8 cellular contexts compared by ENCODE assay signal in the genomic region with DNA sequence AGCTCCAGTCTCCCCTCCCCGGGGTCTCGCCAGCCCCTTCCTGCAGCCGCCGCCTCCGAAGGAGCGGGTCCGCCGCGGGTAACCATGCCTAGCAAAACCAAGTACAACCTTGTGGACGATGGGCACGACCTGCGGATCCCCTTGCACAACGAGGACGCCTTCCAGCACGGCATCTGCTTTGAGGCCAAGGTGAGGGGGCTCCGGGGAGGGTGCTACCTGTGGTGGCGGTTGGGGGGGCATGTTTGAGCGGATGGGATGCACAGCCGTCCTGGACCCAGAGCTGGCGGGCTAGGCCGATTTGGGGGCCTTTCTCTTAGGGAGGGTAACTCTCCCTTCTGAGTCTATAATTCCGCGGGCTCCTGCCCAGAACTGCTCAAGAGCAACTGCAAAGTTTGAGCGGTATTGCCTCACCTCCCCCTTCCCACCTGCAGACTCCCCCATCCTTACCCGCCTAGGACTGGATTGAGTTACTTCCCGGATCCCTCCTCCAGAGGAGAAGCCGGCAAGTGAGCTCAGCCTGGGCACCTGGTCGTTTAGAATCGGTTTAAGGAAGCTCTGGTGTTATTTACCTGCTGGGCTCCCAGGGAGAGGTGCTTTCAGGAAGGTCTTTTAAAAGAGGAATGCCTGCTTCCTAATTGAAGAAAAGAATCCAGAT. TPM values are rescaled to one million over a fixed set of nuclear protein-coding genes. Genes with fewer than 3 reads are reported as not detected.
A peak's percentile ranks its signal among the peaks of the same experiment; 100 is the strongest.
DNase-seq lines count a peak whose midpoint lies in the region; ATAC-seq and TF ChIP-seq lines count a peak whose summit lies in the region.

No MANE protein-coding gene starts in this region.

- H3K4me1 ChIP-seq in breast epithelium (peaks cover 0 to 6% of the 10 kb centered on the region in 2 donors), mesenchymal stem cell (ENCODE audit: control insufficient read depth, insufficient read depth, low read depth, low read length) (peaks cover 11% of the 10 kb centered on the region)

- peak overlapping the region in 1 of 2 experiments; percentile 68 for H3K14ac ChIP-seq in mesenchymal stem cell (ENCODE audit: low read length in 2 of 2)

- 1% methylated on average over 28 of the region's 29 CpGs for WGBS in mesenchymal stem cell

- no peak overlapping the region for H3K4ac ChIP-seq in mesenchymal stem cell (ENCODE audit: low read depth in 1 of 2, low read length in 2 of 2)

- H3K9me3 ChIP-seq in breast epithelium (peaks cover 0 to 6% of the 10 kb centered on the region in 2 donors), mesenchymal stem cell (ENCODE audit: control insufficient read depth, low read length) (peaks cover 13% of the 10 kb centered on the region)

- peak overlapping the region; percentile 85 to 89 for H3K18ac ChIP-seq in mesenchymal stem cell (ENCODE audit: low read depth in 1 of 2, low read length in 2 of 2)

- H4K91ac ChIP-seq in mesenchymal stem cell (ENCODE audit: low read length): no peak overlapping the region

- H2AK5ac ChIP-seq in mesenchymal stem cell (ENCODE audit: low read length, severe bottlenecking): no peak overlapping the region

- peaks cover 18% of the 10 kb centered on the region for H3K27me3 Mint-ChIP-seq in type B pancreatic cell

- H2BK120ac ChIP-seq in mesenchymal stem cell (ENCODE audit: low read depth, low read length): no peak overlapping the region

- peak overlapping the region; percentile 54 to 97 (median 87) for H3K4me3 ChIP-seq in breast epithelium
- peak overlapping the region; percentile 71 to 88 for H3K4me3 ChIP-seq in mesenchymal stem cell (ENCODE audit: insufficient read depth in 1 of 2, low read depth in 1 of 2, low read length in 2 of 2)

- peaks cover 6% of the 10 kb centered on the region for H3K9me3 Mint-ChIP-seq in type B pancreatic cell

- peak overlapping the region in 1 of 2 experiments; percentile 90 for H2BK12ac ChIP-seq in mesenchymal stem cell (ENCODE audit: low read length in 2 of 2)

- peak overlapping the region; percentile 29 for H4K8ac ChIP-seq in mesenchymal stem cell (ENCODE audit: low read length)

- TF ChIP-seq POLR2A in breast epithelium (IDR thresholded peaks at IDR 0.05): no peak

- H2BK5ac ChIP-seq in mesenchymal stem cell (ENCODE audit: low read depth, low read length, poor library complexity, severe bottlenecking): no peak overlapping the region

- H3K4me2 ChIP-seq in mesenchymal stem cell (ENCODE audit: low read length, poor library complexity, severe bottlenecking): peak overlapping the region; percentile 99

- H3K36me3 ChIP-seq in breast epithelium: no peaks in the 10 kb centered on the region
- H3K36me3 ChIP-seq in mesenchymal stem cell (ENCODE audit: control insufficient read depth in 1 of 2, insufficient read depth in 2 of 2, low read depth in 1 of 2, low read length in 2 of 2): no peaks in the 10 kb centered on the region

- H3K9ac ChIP-seq in mesenchymal stem cell (ENCODE audit: low read length): peak overlapping the region; percentile 43

- H3K27ac Mint-ChIP-seq in type B pancreatic cell: peak overlapping the region; percentile 69

- TF ChIP-seq CTCF in breast epithelium (IDR thresholded peaks at IDR 0.05) (no peak), type B pancreatic cell (conservative IDR thresholded peaks at IDR 0.05) (no peak)

- no peak overlapping the region for H2BK15ac ChIP-seq in mesenchymal stem cell (ENCODE audit: low read depth, poor library complexity, severe bottlenecking)

- intact Hi-C loops in breast epithelium (cut with DNase I; ENCODE audit: low total_unique reads): no loop called here

- H3K27me3 ChIP-seq in breast epithelium (no peaks in the 10 kb centered on the region), mesenchymal stem cell (ENCODE audit: control insufficient read depth in 1 of 2, insufficient read depth in 1 of 2, low read length in 2 of 2) (peaks cover 18 to 75% of the 10 kb centered on the region in 2 experiments)

- no peak for ATAC-seq in GM18502 (IDR thresholded peaks at IDR 0.05; ENCODE audit: poor library complexity, unreplicated experiment)

- H3K27ac ChIP-seq in breast epithelium (peak overlapping the region; percentile 80 to 86), mesenchymal stem cell (ENCODE audit: low read length, poor library complexity, severe bottlenecking) (no peak overlapping the region)

- peaks cover 13% of the 10 kb centered on the region for H3K36me3 Mint-ChIP-seq in type B pancreatic cell

- H3K4me1 Mint-ChIP-seq in type B pancreatic cell (ENCODE audit: unreplicated experiment): peaks cover 19% of the 10 kb centered on the region

- peak overlapping the region in 1 of 2 experiments; percentile 86 for H3K23ac ChIP-seq in mesenchymal stem cell (ENCODE audit: low read length in 2 of 2)

- H2AFZ ChIP-seq in mesenchymal stem cell (ENCODE audit: low read depth, low read length): peak overlapping the region; percentile 86

- peak; percentile 50 to 77 for DNase-seq in NCI-H187 (lab: John Stamatoyannopoulos, UW)
- DNase-seq in NCI-H187 treated with DMSO at 0.1 percent for 48 hours (lab: John Stamatoyannopoulos, UW): no peak
- peak; percentile 44 for DNase-seq in NCI-H2196 (lab: John Stamatoyannopoulos, UW; ENCODE audit: unreplicated experiment)
- DNase-seq in breast epithelium (ENCODE audit: low spot score in 2 of 2): peak in 1 of 2 donors; percentile 25
- no peak for DNase-seq in mesenchymal stem cell
- DNase-seq in type B pancreatic cell (ENCODE audit: extremely low spot score, unreplicated experiment): peak; percentile 71
- no peak for DNase-seq in A172 (ENCODE audit: low spot score)

- peak overlapping the region; percentile 75 for H3K4me3 Mint-ChIP-seq in type B pancreatic cell

- peaks cover 4% of the 10 kb centered on the region for H3K79me1 ChIP-seq in mesenchymal stem cell (replicated peaks; ENCODE audit: low read length, poor library complexity, severe bottlenecking)

RNA-seq across cellular contexts. Expression of gene NOS1AP, which starts 0.7 kb away (rescaled TPM):
- total RNA-seq in breast epithelium (10 to 100 TPM in 2 of 3 donors, 1 to 10 TPM in 1; 2.2 to 17.6 (median 11.8) TPM), type B pancreatic cell (ENCODE audit: low replicate concordance) (10.3 and 10.4 TPM in 2 replicates)
- 0.50 TPM for polyA plus RNA-seq in mesenchymal stem cell (2013, experiment 1 of 2)
- 0.63 TPM for polyA plus RNA-seq in mesenchymal stem cell (2013, experiment 2 of 2)
- 1.2 and 2.4 TPM in 2 replicates for total RNA-seq in A172 (2014; rRNA removed; shearing (Covaris generic))

RNA-seq across cellular contexts. Expression of gene OLFML2B, which starts 46.6 kb away (rescaled TPM):
- total RNA-seq in breast epithelium: 1 to 10 TPM; 5.2 to 9.6 (median 7.3) TPM
- polyA plus RNA-seq in mesenchymal stem cell (2013, experiment 1 of 2): 4.5 TPM
- 4.1 TPM for polyA plus RNA-seq in mesenchymal stem cell (2013, experiment 2 of 2)
- total RNA-seq in type B pancreatic cell (ENCODE audit: low replicate concordance): 11.9 and 35.0 TPM in 2 replicates
- 1.9 and 2.3 TPM in 2 replicates for total RNA-seq in A172 (2014; rRNA removed; shearing (Covaris generic))

Comparison
In these comparisons a context has a peak if more than half of its experiments do, and no peak if none do; other contexts are left out.
1. DNase-seq: peak in NCI-H187 (2 of 2), NCI-H2196 (single experiment) and type B pancreatic cell (single experiment); none in NCI-H187 treated with DMSO at 0.1 percent for 48 hours (single experiment), mesenchymal stem cell (single experiment) and A172 (single experiment).